In genomic region chr2:55587-56448, GRCh38 we compare ENCODE assay signal across 32 cellular contexts.
"Had no signal": no experiment of that assay in that cellular context is flagged by ENCODE, and none has a peak within 500 bp of the region (broad histone marks: within the 10 kb centered on the region; RNA-seq: fewer than 3 reads in every experiment).

No MANE protein-coding gene starts in this region.

- H3K27ac ChIP-seq: body of pancreas, cardiac muscle cell, colonic mucosa, dorsolateral prefrontal cortex, gastroesophageal sphincter, hepatocyte, pancreas, psoas muscle, sigmoid colon, stomach, thyroid gland had no signal

- H3K4me1 ChIP-seq: body of pancreas, colonic mucosa, gastroesophageal sphincter, pancreas, psoas muscle, sigmoid colon, stomach, thyroid gland had no signal

- ATAC-seq: activated CD8-positive, alpha-beta T cell treated with anti-CD3 and anti-CD28 coated beads, Interleukin-2, amount 10 ng/mL, durations not matched to agents 7 days and 5 days; activated T-cell treated with anti-CD3 and anti-CD28 coated beads, Interleukin-2, amount 50 U/mL, for 72 hours; body of pancreas; gastroesophageal sphincter; naive thymus-derived CD4-positive, alpha-beta T cell; pancreas; psoas muscle; stimulated activated naive B cell treated with anti-CD40 and anti-IgM and Interleukin-4, amounts not matched to agents 10 μg/mL and 1 μg/mL and 100 μg/mL, for 72 hours had no signal

- H3K4me3 ChIP-seq: body of pancreas, cardiac muscle cell, colonic mucosa, dorsolateral prefrontal cortex, gastroesophageal sphincter, hepatocyte, pancreas, psoas muscle, sigmoid colon, smooth muscle cell, stomach, thyroid gland had no signal

- H3K36me3 ChIP-seq: cardiac muscle cell, colonic mucosa, gastroesophageal sphincter, pancreas, sigmoid colon, stomach, thyroid gland had no signal

- DNase-seq: activated B cell treated with CpG ODN at 0.5 μM for 24 hours; activated CD4-positive, alpha-beta T cell treated with anti-CD3 and anti-CD28 coated beads, Interleukin-2, amount 50 U/mL, for 1 hour; activated CD8-positive, alpha-beta T cell treated with anti-CD3 and anti-CD28 coated beads, Interleukin-2, amount 10 ng/mL, durations not matched to agents 7 days and 5 days; activated effector memory CD4-positive, alpha-beta T cell treated with Interleukin-2 at 50 U/mL for 16 hours; activated naive CD4-positive, alpha-beta T cell treated with Interleukin-2 at 50 U/mL for 16 hours; activated T-cell treated with anti-CD3 and anti-CD28 coated beads for 4 hours; activated T-cell treated with anti-CD3 and anti-CD28 coated beads, Interleukin-2, amount 50 U/mL, for 72 hours; aorta; body of pancreas; cerebellar nuclear complex; colonic mucosa; dorsolateral prefrontal cortex; effector memory CD4-positive, alpha-beta T cell; erythroblast; islet precursor cell; left cardiac atrium; midbrain; naive thymus-derived CD4-positive, alpha-beta T cell; pancreas; psoas muscle; sigmoid colon; stimulated activated CD4-positive, alpha-beta T cell treated with anti-CD3 and anti-CD28 coated beads, Interleukin-1b, Interleukin-23, amount 100 ng/mL, for 48 hours; stimulated activated CD4-positive, alpha-beta T cell treated with anti-CD3 and anti-CD28 coated beads, Interleukin-4, amount 100 ng/mL, for 4 hours; stimulated activated CD8-positive, alpha-beta memory T cell treated with anti-CD3 and anti-CD28 coated beads, Interleukin-4, amount 100 ng/mL, for 48 hours; stimulated activated naive B cell treated with anti-CD40 and anti-IgM and Interleukin-4, amounts not matched to agents 10 μg/mL and 1 μg/mL and 100 μg/mL, for 72 hours; stomach; T-helper 1 cell; thyroid gland had no signal

- H3K9me3 ChIP-seq: colonic mucosa, pancreas, psoas muscle, thyroid gland had no signal

- H3K27me3 ChIP-seq: body of pancreas, colonic mucosa, hepatocyte, pancreas, sigmoid colon, stomach, thyroid gland had no signal
